Comparison of ENCODE assay signal across 17 cellular contexts in the genomic region with DNA sequence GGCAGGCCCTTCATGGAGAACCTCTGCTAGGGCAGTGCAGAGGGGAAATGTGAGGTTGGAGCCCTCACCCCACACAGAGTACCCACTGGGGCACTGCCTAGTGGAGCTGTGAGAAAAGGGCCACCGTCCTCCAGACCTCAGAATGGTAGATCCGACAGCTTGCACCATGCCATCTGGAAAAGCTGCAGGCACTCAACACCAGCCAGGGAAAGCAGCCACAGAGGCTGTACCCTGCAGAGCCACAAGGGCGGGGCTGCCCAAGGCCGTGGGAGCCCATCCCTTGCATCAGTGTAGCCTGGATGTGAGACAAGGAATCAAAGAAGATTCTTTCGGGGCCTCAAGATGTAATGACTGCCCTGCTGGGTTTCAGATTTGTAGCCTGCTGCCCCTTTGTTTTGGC. TPM values are rescaled to one million over a fixed set of nuclear protein-coding genes. Genes with fewer than 3 reads are reported as not detected.
DNase-seq lines count a peak whose midpoint lies in the region; TF ChIP-seq lines count a peak whose summit lies in the region.
"Had no signal": no experiment of that assay in that cellular context is flagged by ENCODE, and none has a peak within 500 bp of the region (broad histone marks: within the 10 kb centered on the region; RNA-seq: fewer than 3 reads in every experiment).

No MANE protein-coding gene starts in this region.

- no peaks in the 10 kb centered on the region for H3K9me3 ChIP-seq in neuronal stem cell (replicated peaks in 1 of 2; ENCODE audit: control insufficient read depth in 2 of 2, insufficient read depth in 1 of 2, low read depth in 1 of 2, low read length in 2 of 2)
- H3K9me3 ChIP-seq: Peyer's patch had no signal

- H3K23ac ChIP-seq in neuronal stem cell (ENCODE audit: low read depth, low read length, poor library complexity) = no peak overlapping the region

- H3K4ac ChIP-seq in neuronal stem cell (ENCODE audit: low read length) = no peak overlapping the region

- no peak overlapping the region for H2BK120ac ChIP-seq in neuronal stem cell (ENCODE audit: low read depth, low read length)

- no peak overlapping the region for H2AFZ ChIP-seq in neuronal stem cell (ENCODE audit: low read length)

- H2BK15ac ChIP-seq in neuronal stem cell (ENCODE audit: low read length) = no peak overlapping the region

- no peak overlapping the region for H2BK12ac ChIP-seq in neuronal stem cell (ENCODE audit: low read length)

- H3K14ac ChIP-seq in neuronal stem cell (ENCODE audit: low read length) = no peak overlapping the region

- H3K18ac ChIP-seq in neuronal stem cell (ENCODE audit: low read length) = no peak overlapping the region

- H4K8ac ChIP-seq in neuronal stem cell (ENCODE audit: low read depth, low read length) = no peak overlapping the region

- peaks cover 6% of the 10 kb centered on the region for H3K79me1 ChIP-seq in neuronal stem cell (ENCODE audit: low read depth, low read length)

- no peak overlapping the region for H3K27ac ChIP-seq in neuronal stem cell (replicated peaks; ENCODE audit: low read length)
- H3K27ac ChIP-seq: 22Rv1 had no signal

- H3K9ac ChIP-seq in neuronal stem cell (ENCODE audit: low read depth, low read length, poor library complexity) = peak overlapping the region; percentile 61

- DNase-seq in DMS 273 (lab: John Stamatoyannopoulos, UW; ENCODE audit: unreplicated experiment) (peak; percentile 36), DMS 273 treated with DMSO at 0.1 percent for 48 hours (lab: John Stamatoyannopoulos, UW) (no peak), NCI-H1694 treated with DMSO at 0.1 percent for 48 hours (lab: John Stamatoyannopoulos, UW) (peak; percentile 54), choroid plexus epithelial cell (ENCODE audit: low read depth) (no peak), neuronal stem cell (ENCODE audit: low spot score) (no peak), MV-4-11 (lab: John Stamatoyannopoulos, UW) (no peak), iPS-NIHi7 (ENCODE audit: extremely low spot score) (no peak)
- DNase-seq in activated CD4-positive, alpha-beta T cell treated with anti-CD3 and anti-CD28 coated beads, Interleukin-2, amount 50 U/mL, for 48 hours = no peak
- DNase-seq: CD8-positive, alpha-beta T cell; EL; HCEC 1CT; NCI-H2029; NCI-H510A; NCI-H82; Peyer's patch; SIG-M5 had no signal

- TF ChIP-seq CTCF in choroid plexus epithelial cell (conservative IDR thresholded peaks at IDR 0.05; ENCODE audit: low read depth, low read length) = peak; percentile 6

- no peak overlapping the region for H4K91ac ChIP-seq in neuronal stem cell (ENCODE audit: low read depth, low read length, poor library complexity)

- H3K4me2 ChIP-seq in neuronal stem cell (ENCODE audit: insufficient read depth, low read length, poor library complexity, severe bottlenecking) = no peak overlapping the region

- WGBS in neuronal stem cell (ENCODE audit: extremely low coverage in 2 of 2, insufficient read length in 2 of 2, insufficient replicate concordance in 1 of 2), 2 donors = no CpG with 5 or more reads among the region's 5 CpGs

- no peak overlapping the region for H2BK5ac ChIP-seq in neuronal stem cell (ENCODE audit: low read length)

- peaks cover 84 to 100% of the 10 kb centered on the region in 2 donors for H3K36me3 ChIP-seq in neuronal stem cell (replicated peaks in 1 of 2; ENCODE audit: control insufficient read depth in 2 of 2, insufficient read depth in 2 of 2, low read length in 2 of 2)

- H2AK5ac ChIP-seq in neuronal stem cell (ENCODE audit: low read depth, low read length) = no peak overlapping the region

- no peaks in the 10 kb centered on the region for H3K27me3 ChIP-seq in neuronal stem cell (ENCODE audit: control insufficient read depth in 3 of 3, insufficient read depth in 3 of 3, low read depth in 1 of 3, low read length in 3 of 3)
- H3K27me3 ChIP-seq: Peyer's patch had no signal

- H3K4me1 ChIP-seq in neuronal stem cell (ENCODE audit: control insufficient read depth in 2 of 2, insufficient read depth in 1 of 2, low read depth in 1 of 2, low read length in 2 of 2) = no peaks in the 10 kb centered on the region

- no peak overlapping the region for H3K4me3 ChIP-seq in choroid plexus epithelial cell (ENCODE audit: low read depth, low read length)
- no peak overlapping the region for H3K4me3 ChIP-seq in neuronal stem cell (ENCODE audit: low read length in 2 of 2)
- H3K4me3 ChIP-seq: Peyer's patch had no signal

RNA-seq across cellular contexts. Expression of gene ZDHHC11, which starts 16.5 kb away (rescaled TPM):
- polyA plus RNA-seq in neuronal stem cell (2013, experiment 1 of 2) = 6.4 TPM
- polyA plus RNA-seq in neuronal stem cell (2013, experiment 2 of 2) = 6.7 TPM

RNA-seq across cellular contexts. Expression of gene BRD9, which starts 25.3 kb away (rescaled TPM):
- polyA plus RNA-seq in neuronal stem cell (2013, experiment 1 of 2) = 31.5 TPM
- polyA plus RNA-seq in neuronal stem cell (2013, experiment 2 of 2) = 31.0 TPM

RNA-seq across cellular contexts. Expression of gene TRIP13, which starts 25.4 kb away (rescaled TPM):
- polyA plus RNA-seq in neuronal stem cell (2013, experiment 1 of 2) = 24.6 TPM
- 25.7 TPM for polyA plus RNA-seq in neuronal stem cell (2013, experiment 2 of 2)

Comparison
In these comparisons a context has a peak if more than half of its experiments do, and no peak if none do; other contexts are left out.
1. DNase-seq: peak in DMS 273 (single experiment) and NCI-H1694 treated with DMSO at 0.1 percent for 48 hours (single experiment); none in DMS 273 treated with DMSO at 0.1 percent for 48 hours (single experiment), choroid plexus epithelial cell (single experiment), neuronal stem cell (single experiment), MV-4-11 (single experiment), iPS-NIHi7 (single experiment) and activated CD4-positive, alpha-beta T cell treated with anti-CD3 and anti-CD28 coated beads, Interleukin-2, amount 50 U/mL, for 48 hours (0 of 2).